Comparison of ENCODE assay signal across 10 cellular contexts in the genomic region with DNA sequence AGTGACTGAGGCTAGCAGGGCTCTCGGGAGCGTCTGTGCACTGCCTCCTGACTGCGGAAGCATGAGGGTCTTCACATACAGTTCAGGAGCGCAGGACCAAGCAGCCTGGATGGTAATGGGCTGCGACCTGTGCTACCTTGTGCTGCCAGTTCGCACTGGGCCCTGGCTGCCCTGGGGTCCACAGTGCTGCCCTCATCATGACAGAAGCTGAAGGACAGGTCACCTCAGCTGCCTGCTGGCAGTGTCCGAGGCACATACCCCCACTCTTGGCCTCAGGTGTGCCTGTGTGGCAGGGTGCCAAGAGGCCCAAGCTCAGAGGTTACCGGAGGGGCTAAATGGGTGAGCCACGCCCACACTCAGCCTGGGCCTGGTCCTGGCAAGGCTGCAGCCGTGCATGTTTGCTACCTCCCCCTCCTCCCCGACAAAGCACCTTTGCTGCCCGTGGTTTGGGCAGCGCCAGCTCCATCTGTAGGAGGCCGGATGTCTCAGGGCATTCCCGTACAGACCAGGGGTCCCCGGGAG. TPM values are rescaled to one million over a fixed set of nuclear protein-coding genes. Genes with fewer than 3 reads are reported as not detected.
A peak's percentile ranks its signal among the peaks of the same experiment; 100 is the strongest.
DNase-seq lines count a peak whose midpoint lies in the region; ATAC-seq and TF ChIP-seq lines count a peak whose summit lies in the region.
"Had no signal": no experiment of that assay in that cellular context is flagged by ENCODE, and none has a peak within 500 bp of the region (broad histone marks: within the 10 kb centered on the region; RNA-seq: fewer than 3 reads in every experiment).

No MANE protein-coding gene starts in this region.

- DNase-seq in cardiac septum (ENCODE audit: low spot score) (peak; percentile 71), heart right ventricle (no peak), RWPE1 (ENCODE audit: low spot score) (no peak), HPDE6-E6E7 (ENCODE audit: extremely low spot score) (no peak), left lung (no peak), erythroblast (lab: John Stamatoyannopoulos, UW) (no peak)
- DNase-seq: naive B cell had no signal

- peak overlapping the region in 4 of 10 donors; percentile 26 to 82 (median 35) for H3K27ac ChIP-seq in heart right ventricle
- peak overlapping the region; percentile 82 for H3K27ac ChIP-seq in RWPE1
- H3K27ac ChIP-seq in liver (ENCODE audit: low read depth in 1 of 2, low read length in 2 of 2), result peak overlapping the region; percentile 68 to 72
- no peak overlapping the region for H3K27ac ChIP-seq in left lung

- no peak overlapping the region for H3K9ac ChIP-seq in liver (ENCODE audit: low read depth in 1 of 2, low read length in 2 of 2)

- POLR2A ChIA-PET in RWPE1 (lab: Yijun Ruan, JAX; ENCODE audit: low non-redundant PET), result interaction anchor here (0.7 kb wide), 1 partner anchor 377 kb away, joined by 3 read pairs; no protein-coding TSS in a partner anchor

- TF ChIP-seq RAD21 in liver (IDR thresholded peaks at IDR 0.05), result no peak

- H3K4me3 ChIP-seq in heart right ventricle (no peak overlapping the region), liver (ENCODE audit: low read depth in 1 of 3, low read length in 3 of 3) (no peak overlapping the region), left lung (no peak overlapping the region)

- no peak for TF ChIP-seq POLR2A in erythroblast (IDR thresholded peaks at IDR 0.05; ENCODE audit: low read length)

- no peaks in the 10 kb centered on the region for H3K9me3 ChIP-seq in heart right ventricle
- H3K9me3 ChIP-seq in liver (ENCODE audit: control insufficient read depth in 4 of 4, low read length in 3 of 4), result no peaks in the 10 kb centered on the region
- H3K9me3 ChIP-seq in left lung, result no peaks in the 10 kb centered on the region

- peaks cover 0 to 9% (median 0%) of the 10 kb centered on the region in 7 donors for H3K27me3 ChIP-seq in heart right ventricle
- H3K27me3 ChIP-seq in liver (ENCODE audit: control insufficient read depth in 4 of 4, insufficient read depth in 4 of 4, low read length in 3 of 4), result no peaks in the 10 kb centered on the region
- H3K27me3 ChIP-seq in left lung, result peaks cover 0 to 25% of the 10 kb centered on the region in 2 donors

- WGBS in heart right ventricle, 2 donors, result 73 to 74% methylated on average over 16 of the region's 16 CpGs
- WGBS in liver, result 57% methylated on average over 16 of the region's 16 CpGs

- H3K36me3 ChIP-seq in heart right ventricle (peaks cover 0 to 32% (median 10%) of the 10 kb centered on the region in 9 donors), liver (ENCODE audit: control insufficient read depth in 4 of 4, insufficient read depth in 3 of 4, low read depth in 1 of 4, low read length in 3 of 4) (peaks cover 0 to 17% (median 4%) of the 10 kb centered on the region in 4 donors), left lung (peaks cover 0 to 29% of the 10 kb centered on the region in 2 donors)

- peaks cover 14 to 51% (median 37%) of the 10 kb centered on the region in 9 donors for H3K4me1 ChIP-seq in heart right ventricle
- peaks cover 21 to 68% (median 54%) of the 10 kb centered on the region in 4 donors for H3K4me1 ChIP-seq in liver (ENCODE audit: control insufficient read depth in 4 of 4, insufficient read depth in 4 of 4, low read length in 3 of 4)
- peaks cover 8 to 41% of the 10 kb centered on the region in 2 donors for H3K4me1 ChIP-seq in left lung

- CTCF ChIA-PET in RWPE1 (lab: Yijun Ruan, JAX), result interaction anchor here (0.5 to 1.3 kb wide), 9 partner anchors 17 to 831 kb away, joined by 3 to 8 read pairs (median 4); a partner anchor contains a TSS

- ATAC-seq in heart right ventricle, result no peak
- no peak for ATAC-seq in left lung
- ATAC-seq in HG03469 (IDR thresholded peaks at IDR 0.05; ENCODE audit: unreplicated experiment), result no peak
- ATAC-seq: activated T-cell treated with anti-CD3 and anti-CD28 coated beads, Interleukin-2, amount 50 U/mL, for 72 hours had no signal

- TF ChIP-seq CTCF in heart right ventricle (IDR thresholded peaks at IDR 0.05), result peak in 1 of 9 donors; percentile 7
- peak; percentile 23; the same call in 1 of the 2 replicates for TF ChIP-seq CTCF in RWPE1 (conservative IDR thresholded peaks at IDR 0.05; ENCODE audit: low read depth)
- no peak for TF ChIP-seq CTCF in liver (IDR thresholded peaks at IDR 0.05; ENCODE audit: low read depth, low read length, missing input control)
- peak in 1 of 2 donors; percentile 3 for TF ChIP-seq CTCF in left lung (IDR thresholded peaks at IDR 0.05)

- intact Hi-C loops in cardiac septum (cut with DNase I), result loop anchor here (5.0 kb wide), 2 partner anchors 168 to 248 kb away; a partner anchor contains a TSS
- intact Hi-C loops in heart right ventricle (cut with DNase I), result loop anchor here in 4 of 10 donors (2.0 to 10.0 kb wide), 3 partner anchors 28 to 246 kb away; a partner anchor contains a TSS
- intact Hi-C loops in left lung (cut with DNase I), result no loop called here

TF ChIP-seq in liver, 16 proteins besides CTCF, POLR2A, EP300 and RAD21:
- TF ChIP-seq HNF4A (conservative IDR thresholded peaks at IDR 0.05) (peak; percentile 37 to 53), GABPA (IDR thresholded peaks at IDR 0.05 in 1 of 2, conservative IDR thresholded peaks at IDR 0.05 in 1 of 2) (no peak), HNF4G (IDR thresholded peaks at IDR 0.05) (no peak), RXRA (IDR thresholded peaks at IDR 0.05) (no peak)
- TF ChIP-seq, protein P1, sequence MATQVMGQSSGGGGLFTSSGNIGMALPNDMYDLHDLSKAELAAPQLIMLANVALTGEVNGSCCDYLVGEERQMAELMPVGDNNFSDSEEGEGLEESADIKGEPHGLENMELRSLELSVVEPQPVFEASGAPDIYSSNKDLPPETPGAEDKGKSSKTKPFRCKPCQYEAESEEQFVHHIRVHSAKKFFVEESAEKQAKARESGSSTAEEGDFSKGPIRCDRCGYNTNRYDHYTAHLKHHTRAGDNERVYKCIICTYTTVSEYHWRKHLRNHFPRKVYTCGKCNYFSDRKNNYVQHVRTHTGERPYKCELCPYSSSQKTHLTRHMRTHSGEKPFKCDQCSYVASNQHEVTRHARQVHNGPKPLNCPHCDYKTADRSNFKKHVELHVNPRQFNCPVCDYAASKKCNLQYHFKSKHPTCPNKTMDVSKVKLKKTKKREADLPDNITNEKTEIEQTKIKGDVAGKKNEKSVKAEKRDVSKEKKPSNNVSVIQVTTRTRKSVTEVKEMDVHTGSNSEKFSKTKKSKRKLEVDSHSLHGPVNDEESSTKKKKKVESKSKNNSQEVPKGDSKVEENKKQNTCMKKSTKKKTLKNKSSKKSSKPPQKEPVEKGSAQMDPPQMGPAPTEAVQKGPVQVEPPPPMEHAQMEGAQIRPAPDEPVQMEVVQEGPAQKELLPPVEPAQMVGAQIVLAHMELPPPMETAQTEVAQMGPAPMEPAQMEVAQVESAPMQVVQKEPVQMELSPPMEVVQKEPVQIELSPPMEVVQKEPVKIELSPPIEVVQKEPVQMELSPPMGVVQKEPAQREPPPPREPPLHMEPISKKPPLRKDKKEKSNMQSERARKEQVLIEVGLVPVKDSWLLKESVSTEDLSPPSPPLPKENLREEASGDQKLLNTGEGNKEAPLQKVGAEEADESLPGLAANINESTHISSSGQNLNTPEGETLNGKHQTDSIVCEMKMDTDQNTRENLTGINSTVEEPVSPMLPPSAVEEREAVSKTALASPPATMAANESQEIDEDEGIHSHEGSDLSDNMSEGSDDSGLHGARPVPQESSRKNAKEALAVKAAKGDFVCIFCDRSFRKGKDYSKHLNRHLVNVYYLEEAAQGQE (IDR thresholded peaks at IDR 0.05), result no peak

RNA-seq across cellular contexts. Expression of a gene that starts 4.4 kb away (rescaled TPM):
- total RNA-seq in cardiac septum (10.7 TPM), heart right ventricle (10 to 100 TPM in 5 of 10 donors, 1 to 10 TPM in 5; 7.6 to 13.4 (median 9.9) TPM), liver (10 to 100 TPM; 12.6 to 22.1 TPM), left lung (10 to 100 TPM; 13.4 to 16.1 TPM)
- polyA plus RNA-seq in heart right ventricle (10 to 100 TPM; 10.4 to 13.0 TPM), liver (10 to 100 TPM; 12.4 to 15.5 TPM)

RNA-seq across cellular contexts. Expression of a gene that starts 4.5 kb away (rescaled TPM):
- 44.0 TPM for total RNA-seq in cardiac septum
- 100 to 1,000 TPM in 1 of 10 donors, 10 to 100 TPM in 9; 23.2 to 102 (median 65.4) TPM for total RNA-seq in heart right ventricle
- 10 to 100 TPM; 18.4 to 22.9 TPM for polyA plus RNA-seq in heart right ventricle
- 10 to 100 TPM; 16.8 to 23.3 TPM for total RNA-seq in liver
- 10 to 100 TPM; 15.3 to 15.7 TPM for polyA plus RNA-seq in liver
- total RNA-seq in left lung, result 10 to 100 TPM; 24.5 to 29.7 TPM

Comparison
In these comparisons a context has a peak if more than half of its experiments do, and no peak if none do; other contexts are left out.
1. H3K27ac ChIP-seq: peak in RWPE1 (single experiment) and liver (2 of 2); none in left lung (0 of 2).